17 cellular contexts compared by ENCODE assay signal in genomic region chr2:33204945-33205344, GRCh38.
DNase-seq lines count a peak whose midpoint lies in the region; ATAC-seq and TF ChIP-seq lines count a peak whose summit lies in the region.
"Had no signal": no experiment of that assay in that cellular context is flagged by ENCODE, and none has a peak within 500 bp of the region (broad histone marks: within the 10 kb centered on the region; RNA-seq: fewer than 3 reads in every experiment).

No MANE protein-coding gene starts in this region.

- no peaks in the 10 kb centered on the region for H3K4me1 ChIP-seq in Peyer's patch

- TF ChIP-seq POLR2A in Peyer's patch (IDR thresholded peaks at IDR 0.05): no peak

- peaks cover 0 to 11% of the 10 kb centered on the region in 2 donors for H3K4me1 Mint-ChIP-seq in stimulated activated naive B cell treated with anti-CD40 and anti-IgM and Interleukin-4, amounts not matched to agents 10 μg/mL and 1 μg/mL and 100 μg/mL, for 72 hours
- H3K4me1 Mint-ChIP-seq: activated naive CD8-positive, alpha-beta T cell treated with anti-CD3 and anti-CD28 coated beads for 36 hours; central memory CD8-positive, alpha-beta T cell had no signal

- H3K27me3 ChIP-seq in Peyer's patch: no peaks in the 10 kb centered on the region

- ATAC-seq in GM21619 (IDR thresholded peaks at IDR 0.05; ENCODE audit: unreplicated experiment) (peak; percentile 67), HG03097 (IDR thresholded peaks at IDR 0.05; ENCODE audit: low FRiP score, unreplicated experiment) (peak; percentile 43)
- ATAC-seq in stimulated activated naive B cell treated with anti-CD40 and anti-IgM and Interleukin-4, amounts not matched to agents 10 μg/mL and 1 μg/mL and 100 μg/mL, for 72 hours (replicated peaks): peak; percentile 40 to 43
- ATAC-seq: mucosa of descending colon, WTC11 had no signal

- no peaks in the 10 kb centered on the region for H3K36me3 ChIP-seq in Peyer's patch

- H3K36me3 Mint-ChIP-seq in stimulated activated naive B cell treated with anti-CD40 and anti-IgM and Interleukin-4, amounts not matched to agents 10 μg/mL and 1 μg/mL and 100 μg/mL, for 72 hours: no peaks in the 10 kb centered on the region
- H3K36me3 Mint-ChIP-seq: activated naive CD8-positive, alpha-beta T cell treated with anti-CD3 and anti-CD28 coated beads for 36 hours had no signal

- H3K9me3 ChIP-seq in Peyer's patch: no peaks in the 10 kb centered on the region
- H3K9me3 ChIP-seq: mucosa of descending colon had no signal

- no peak overlapping the region for H3K4me3 ChIP-seq in Peyer's patch
- H3K4me3 ChIP-seq: mucosa of descending colon had no signal

- H3K27ac ChIP-seq in Peyer's patch: no peak overlapping the region
- H3K27ac ChIP-seq: 22Rv1 had no signal

- H3K27me3 Mint-ChIP-seq in stimulated activated naive B cell treated with anti-CD40 and anti-IgM and Interleukin-4, amounts not matched to agents 10 μg/mL and 1 μg/mL and 100 μg/mL, for 72 hours: peaks cover 0 to 5% of the 10 kb centered on the region in 2 donors
- H3K27me3 Mint-ChIP-seq: central memory CD8-positive, alpha-beta T cell had no signal

- no peaks in the 10 kb centered on the region for H3K9me3 Mint-ChIP-seq in stimulated activated naive B cell treated with anti-CD40 and anti-IgM and Interleukin-4, amounts not matched to agents 10 μg/mL and 1 μg/mL and 100 μg/mL, for 72 hours
- H3K9me3 Mint-ChIP-seq: activated naive CD8-positive, alpha-beta T cell treated with anti-CD3 and anti-CD28 coated beads for 36 hours; central memory CD8-positive, alpha-beta T cell had no signal

- peak; percentile 15 for DNase-seq in DMS 273 (lab: John Stamatoyannopoulos, UW; ENCODE audit: unreplicated experiment)
- DNase-seq in DMS 273 treated with DMSO at 0.1 percent for 48 hours (lab: John Stamatoyannopoulos, UW): no peak
- no peak for DNase-seq in stimulated activated naive B cell treated with anti-CD40 and anti-IgM and Interleukin-4, amounts not matched to agents 10 μg/mL and 1 μg/mL and 100 μg/mL, for 72 hours
- DNase-seq in stimulated activated naive CD4-positive, alpha-beta T cell treated with Interleukin-2 at 50 U/mL for 16 hours (lab: John Stamatoyannopoulos, UW): no peak
- DNase-seq in Peyer's patch: no peak
- no peak for DNase-seq in epidermal melanocyte (ENCODE audit: insufficient read length, low spot score)
- DNase-seq: activated CD8-positive, alpha-beta memory T cell treated with anti-CD3 and anti-CD28 coated beads, Interleukin-2, amount 50 U/mL, for 4 hours; activated naive CD8-positive, alpha-beta T cell treated with anti-CD3 and anti-CD28 coated beads for 36 hours; mucosa of descending colon; NCI-H2029; stimulated activated CD4-positive, alpha-beta T cell treated with anti-CD3 and anti-CD28 coated beads, Interleukin-12 subunit alpha, Interleukin-12 subunit beta, amount 100 ng/mL, for 4 hours; trophoblast cell had no signal

- no peak overlapping the region for H3K4me3 Mint-ChIP-seq in stimulated activated naive B cell treated with anti-CD40 and anti-IgM and Interleukin-4, amounts not matched to agents 10 μg/mL and 1 μg/mL and 100 μg/mL, for 72 hours
- H3K4me3 Mint-ChIP-seq: activated naive CD8-positive, alpha-beta T cell treated with anti-CD3 and anti-CD28 coated beads for 36 hours; central memory CD8-positive, alpha-beta T cell; WTC11 had no signal

- no peak overlapping the region for H3K27ac Mint-ChIP-seq in stimulated activated naive B cell treated with anti-CD40 and anti-IgM and Interleukin-4, amounts not matched to agents 10 μg/mL and 1 μg/mL and 100 μg/mL, for 72 hours
- H3K27ac Mint-ChIP-seq: activated naive CD8-positive, alpha-beta T cell treated with anti-CD3 and anti-CD28 coated beads for 36 hours; WTC11 had no signal

- TF ChIP-seq CTCF in Peyer's patch (IDR thresholded peaks at IDR 0.05): no peak
